26 cellular contexts compared by ENCODE assay signal in the genomic region with DNA sequence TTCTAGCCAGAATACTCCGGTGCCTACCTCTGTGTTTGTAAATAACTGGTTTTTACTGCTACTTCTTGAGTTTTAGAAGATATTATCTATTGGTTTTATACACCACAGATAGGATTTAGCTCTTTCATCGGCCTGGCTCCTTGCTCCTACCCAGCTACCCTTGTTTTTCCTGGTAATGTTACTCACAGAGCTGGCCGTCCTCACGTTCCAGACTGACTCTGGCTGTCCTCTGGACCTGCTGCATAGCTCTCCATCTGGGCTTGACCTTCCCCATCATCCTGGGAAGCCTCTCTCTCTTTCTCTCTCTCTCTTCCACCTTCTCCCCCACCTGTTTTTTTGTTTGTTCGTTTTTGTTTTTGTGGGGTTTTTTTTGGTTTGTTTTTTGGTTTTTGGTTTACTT. TPM values are rescaled to one million over a fixed set of nuclear protein-coding genes. Genes with fewer than 3 reads are reported as not detected.
DNase-seq lines count a peak whose midpoint lies in the region; ATAC-seq and TF ChIP-seq lines count a peak whose summit lies in the region.
"Had no signal": no experiment of that assay in that cellular context is flagged by ENCODE, and none has a peak within 500 bp of the region (broad histone marks: within the 10 kb centered on the region; RNA-seq: fewer than 3 reads in every experiment).

No MANE protein-coding gene starts in this region.

- BruUV-seq in A673 (replicated peaks; lab: Mats Ljungman, UMichigan) = no TSS peak

- no peak for ATAC-seq in CD8-positive, alpha-beta T cell
- ATAC-seq in effector memory CD8-positive, alpha-beta T cell (replicated peaks) = no peak
- ATAC-seq: lower lobe of right lung; Panc1; pancreas; sciatic nerve; stimulated activated naive B cell treated with anti-CD40 and anti-IgM and Interleukin-4, amounts not matched to agents 10 μg/mL and 1 μg/mL and 100 μg/mL, for 72 hours had no signal

- POLR2A ChIA-PET in A673 (lab: Charles Lee; ENCODE audit: low non-redundant PET) = no interaction called here
- POLR2A ChIA-PET in CD8-positive, alpha-beta T cell (lab: Charles Lee) = interaction anchor here (0.7 to 1.2 kb wide), 2 partner anchors 19 to 39 kb away, joined by 3 read pairs; no protein-coding TSS in a partner anchor
- POLR2A ChIA-PET in activated CD4-positive, alpha-beta memory T cell treated with anti-CD3 and anti-CD28 coated beads for 36 hours (lab: Charles Lee) = no interaction called here

- no peak for TF ChIP-seq CTCF in A673 (conservative IDR thresholded peaks at IDR 0.05; ENCODE audit: low read depth, low read length)
- TF ChIP-seq CTCF in CD8-positive, alpha-beta T cell (IDR thresholded peaks at IDR 0.05) = no peak
- no peak for TF ChIP-seq CTCF in osteocyte (IDR thresholded peaks at IDR 0.05)

- H3K27me3 Mint-ChIP-seq in CD8-positive, alpha-beta T cell (ENCODE audit: low read depth) = no peaks in the 10 kb centered on the region
- H3K27me3 Mint-ChIP-seq in effector memory CD8-positive, alpha-beta T cell = no peaks in the 10 kb centered on the region
- no peaks in the 10 kb centered on the region for H3K27me3 Mint-ChIP-seq in osteocyte (ENCODE audit: unreplicated experiment)
- H3K27me3 Mint-ChIP-seq in activated CD4-positive, alpha-beta memory T cell treated with anti-CD3 and anti-CD28 coated beads for 36 hours = no peaks in the 10 kb centered on the region
- H3K27me3 Mint-ChIP-seq: activated T-cell treated with anti-CD3 and anti-CD28 coated beads, Interleukin-2, amount 50 U/mL, for 24 hours; stimulated activated naive B cell treated with anti-CD40 and anti-IgM and Interleukin-4, amounts not matched to agents 10 μg/mL and 1 μg/mL and 100 μg/mL, for 72 hours had no signal

- CTCF ChIA-PET in A673 (lab: Charles Lee) = no interaction called here
- CTCF ChIA-PET in CD8-positive, alpha-beta T cell (lab: Charles Lee) = no interaction called here
- CTCF ChIA-PET in activated CD4-positive, alpha-beta memory T cell treated with anti-CD3 and anti-CD28 coated beads for 36 hours (lab: Charles Lee) = no interaction called here

- DNase-seq in A673 (ENCODE audit: low spot score) = no peak
- no peak for DNase-seq in CD8-positive, alpha-beta T cell
- DNase-seq in effector memory CD8-positive, alpha-beta T cell = no peak
- no peak for DNase-seq in osteocyte (ENCODE audit: extremely low spot score, unreplicated experiment)
- DNase-seq in effector memory CD4-positive, alpha-beta T cell = no peak
- no peak for DNase-seq in NCI-H2107 (lab: John Stamatoyannopoulos, UW)
- DNase-seq in activated CD4-positive, alpha-beta memory T cell treated with anti-CD3 and anti-CD28 coated beads for 36 hours = no peak
- no peak for DNase-seq in stimulated activated CD4-positive, alpha-beta T cell treated with anti-CD3 and anti-CD28 coated beads, Interleukin-15, amount 100 ng/mL, for 24 hours
- DNase-seq: activated naive CD4-positive, alpha-beta T cell treated with anti-CD3 and anti-CD28 coated beads for 36 hours; activated T-cell treated with anti-CD3 and anti-CD28 coated beads, Interleukin-2, amount 50 U/mL, for 24 hours; cerebellar nuclear complex; DND-41; effector CD8-positive, alpha-beta T cell; immature natural killer cell; Karpas-422; lower lobe of right lung; NCI-H1092; NCI-H2081; NCI-H446; stimulated activated naive B cell treated with anti-CD40 and anti-IgM and Interleukin-4, amounts not matched to agents 10 μg/mL and 1 μg/mL and 100 μg/mL, for 72 hours; T-helper 2 cell; WERI-Rb-1 had no signal

- H3K27me3 ChIP-seq in A673 (replicated peaks; ENCODE audit: insufficient read depth, low read depth, low read length, poor library complexity) = no peaks in the 10 kb centered on the region
- no peaks in the 10 kb centered on the region for H3K27me3 ChIP-seq in CD8-positive, alpha-beta T cell (ENCODE audit: insufficient read depth, low read length)
- H3K27me3 ChIP-seq in effector memory CD4-positive, alpha-beta T cell (replicated peaks; ENCODE audit: control insufficient read depth, insufficient read depth, low read length, poor library complexity, severe bottlenecking) = no peaks in the 10 kb centered on the region
- H3K27me3 ChIP-seq: pancreas had no signal

- no peak overlapping the region for H3K4me3 ChIP-seq in A673 (ENCODE audit: low read depth, low read length, poor library complexity, severe bottlenecking)
- no peak overlapping the region for H3K4me3 ChIP-seq in CD8-positive, alpha-beta T cell (ENCODE audit: low read depth, low read length)
- no peak overlapping the region for H3K4me3 ChIP-seq in effector memory CD4-positive, alpha-beta T cell (ENCODE audit: insufficient read depth, low read depth, low read length, poor library complexity, severe bottlenecking)
- H3K4me3 ChIP-seq: HAP-1, lower lobe of right lung, pancreas had no signal

- H3K36me3 Mint-ChIP-seq in CD8-positive, alpha-beta T cell = peaks cover 46% of the 10 kb centered on the region
- H3K36me3 Mint-ChIP-seq in effector memory CD8-positive, alpha-beta T cell (ENCODE audit: insufficient read depth) = peaks cover 3% of the 10 kb centered on the region
- peaks cover 14% of the 10 kb centered on the region for H3K36me3 Mint-ChIP-seq in osteocyte (ENCODE audit: unreplicated experiment)
- H3K36me3 Mint-ChIP-seq in activated CD4-positive, alpha-beta memory T cell treated with anti-CD3 and anti-CD28 coated beads for 36 hours = peaks cover 2% of the 10 kb centered on the region

- H3K4me1 Mint-ChIP-seq in CD8-positive, alpha-beta T cell (ENCODE audit: low read depth) = peaks cover 29% of the 10 kb centered on the region
- peaks cover 41 to 55% of the 10 kb centered on the region in 2 donors for H3K4me1 Mint-ChIP-seq in effector memory CD8-positive, alpha-beta T cell (ENCODE audit: low read depth in 2 of 2)
- peaks cover 60% of the 10 kb centered on the region for H3K4me1 Mint-ChIP-seq in osteocyte (ENCODE audit: unreplicated experiment)
- H3K4me1 Mint-ChIP-seq in activated CD4-positive, alpha-beta memory T cell treated with anti-CD3 and anti-CD28 coated beads for 36 hours (ENCODE audit: low read depth) = peaks cover 24% of the 10 kb centered on the region

- H3K36me3 ChIP-seq in A673 (ENCODE audit: insufficient read depth, low read length, poor library complexity, severe bottlenecking) = no peaks in the 10 kb centered on the region
- H3K36me3 ChIP-seq in CD8-positive, alpha-beta T cell (ENCODE audit: insufficient read depth, low read length) = peaks cover 6% of the 10 kb centered on the region
- H3K36me3 ChIP-seq in effector memory CD4-positive, alpha-beta T cell (ENCODE audit: control insufficient read depth, insufficient read depth, low read length) = peaks cover 10% of the 10 kb centered on the region
- H3K36me3 ChIP-seq: pancreas had no signal

- peak overlapping the region; percentile 22 for H3K27ac Mint-ChIP-seq in CD8-positive, alpha-beta T cell
- peak overlapping the region; percentile 31 to 66 for H3K27ac Mint-ChIP-seq in effector memory CD8-positive, alpha-beta T cell
- H3K27ac Mint-ChIP-seq in osteocyte (ENCODE audit: unreplicated experiment) = peak overlapping the region; percentile 58
- H3K27ac Mint-ChIP-seq in activated CD4-positive, alpha-beta memory T cell treated with anti-CD3 and anti-CD28 coated beads for 36 hours = no peak overlapping the region
- H3K27ac Mint-ChIP-seq: activated naive CD4-positive, alpha-beta T cell treated with anti-CD3 and anti-CD28 coated beads for 36 hours; activated T-cell treated with anti-CD3 and anti-CD28 coated beads, Interleukin-2, amount 50 U/mL, for 24 hours had no signal

- intact Hi-C loops in A673 (cut with micrococcal nuclease; ENCODE audit: unreplicated experiment) = no loop called here
- intact Hi-C loops in CD8-positive, alpha-beta T cell (cut with DNase I, micrococcal nuclease) = loop anchor here in 1 of 2 experiments (10.0 kb wide), 1 partner anchor 49 kb away; the partner anchor contains the start of gene MPRIP
- intact Hi-C loops in activated CD4-positive, alpha-beta memory T cell treated with anti-CD3 and anti-CD28 coated beads for 36 hours (cut with micrococcal nuclease) = no loop called here

- H3K27ac ChIP-seq in A673 (ENCODE audit: low read depth, low read length, poor library complexity, severe bottlenecking) = peak overlapping the region; percentile 44
- H3K27ac ChIP-seq in CD8-positive, alpha-beta T cell (ENCODE audit: low read depth, low read length) = no peak overlapping the region
- H3K27ac ChIP-seq in effector memory CD4-positive, alpha-beta T cell (ENCODE audit: insufficient read depth, low read length, poor library complexity, severe bottlenecking) = no peak overlapping the region
- H3K27ac ChIP-seq: lower lobe of right lung, pancreas, WERI-Rb-1 had no signal

- no peak overlapping the region for H3K4me3 Mint-ChIP-seq in CD8-positive, alpha-beta T cell
- no peak overlapping the region for H3K4me3 Mint-ChIP-seq in effector memory CD8-positive, alpha-beta T cell
- no peak overlapping the region for H3K4me3 Mint-ChIP-seq in osteocyte (ENCODE audit: unreplicated experiment)
- H3K4me3 Mint-ChIP-seq in activated CD4-positive, alpha-beta memory T cell treated with anti-CD3 and anti-CD28 coated beads for 36 hours = no peak overlapping the region
- H3K4me3 Mint-ChIP-seq: activated naive CD4-positive, alpha-beta T cell treated with anti-CD3 and anti-CD28 coated beads for 36 hours; activated T-cell treated with anti-CD3 and anti-CD28 coated beads, Interleukin-2, amount 50 U/mL, for 24 hours; immature natural killer cell; stimulated activated naive B cell treated with anti-CD40 and anti-IgM and Interleukin-4, amounts not matched to agents 10 μg/mL and 1 μg/mL and 100 μg/mL, for 72 hours had no signal

- peaks cover 22% of the 10 kb centered on the region for H3K4me1 ChIP-seq in A673 (ENCODE audit: insufficient read depth, low read length, poor library complexity, severe bottlenecking)
- H3K4me1 ChIP-seq in CD8-positive, alpha-beta T cell (ENCODE audit: insufficient read depth, low read length) = peaks cover 5% of the 10 kb centered on the region
- peaks cover 2% of the 10 kb centered on the region for H3K4me1 ChIP-seq in effector memory CD4-positive, alpha-beta T cell (ENCODE audit: control insufficient read depth, insufficient read depth, low read length, poor library complexity, severe bottlenecking)

- H3K9me3 ChIP-seq in A673 (ENCODE audit: low read depth, low read length, poor library complexity, severe bottlenecking) = no peaks in the 10 kb centered on the region
- H3K9me3 ChIP-seq in CD8-positive, alpha-beta T cell (ENCODE audit: low read length) = no peaks in the 10 kb centered on the region
- no peaks in the 10 kb centered on the region for H3K9me3 ChIP-seq in effector memory CD4-positive, alpha-beta T cell (ENCODE audit: control insufficient read depth, low read length)
- H3K9me3 ChIP-seq: HAP-1, lower lobe of right lung, pancreas had no signal

- no peaks in the 10 kb centered on the region for H3K9me3 Mint-ChIP-seq in CD8-positive, alpha-beta T cell
- H3K9me3 Mint-ChIP-seq in effector memory CD8-positive, alpha-beta T cell = no peaks in the 10 kb centered on the region
- H3K9me3 Mint-ChIP-seq in osteocyte (ENCODE audit: unreplicated experiment) = no peaks in the 10 kb centered on the region
- H3K9me3 Mint-ChIP-seq in activated CD4-positive, alpha-beta memory T cell treated with anti-CD3 and anti-CD28 coated beads for 36 hours = no peaks in the 10 kb centered on the region
- H3K9me3 Mint-ChIP-seq: activated naive CD4-positive, alpha-beta T cell treated with anti-CD3 and anti-CD28 coated beads for 36 hours; activated T-cell treated with anti-CD3 and anti-CD28 coated beads, Interleukin-2, amount 50 U/mL, for 24 hours; immature natural killer cell; stimulated activated naive B cell treated with anti-CD40 and anti-IgM and Interleukin-4, amounts not matched to agents 10 μg/mL and 1 μg/mL and 100 μg/mL, for 72 hours had no signal

RNA-seq across cellular contexts. Expression of gene MPRIP, which starts 51.5 kb away (rescaled TPM):
- total RNA-seq in A673 (2021) (290 and 302 TPM in 2 replicates), osteocyte (206 and 209 TPM in 2 replicates)
- 100 to 1,000 TPM; 146 to 149 TPM for total RNA-seq in CD8-positive, alpha-beta T cell
- total RNA-seq in activated CD4-positive, alpha-beta memory T cell treated with anti-CD3 and anti-CD28 coated beads for 36 hours = 100 to 1,000 TPM; 145 to 157 TPM
